Comparison of ENCODE assay signal across 1 cellular context in the genomic region with DNA sequence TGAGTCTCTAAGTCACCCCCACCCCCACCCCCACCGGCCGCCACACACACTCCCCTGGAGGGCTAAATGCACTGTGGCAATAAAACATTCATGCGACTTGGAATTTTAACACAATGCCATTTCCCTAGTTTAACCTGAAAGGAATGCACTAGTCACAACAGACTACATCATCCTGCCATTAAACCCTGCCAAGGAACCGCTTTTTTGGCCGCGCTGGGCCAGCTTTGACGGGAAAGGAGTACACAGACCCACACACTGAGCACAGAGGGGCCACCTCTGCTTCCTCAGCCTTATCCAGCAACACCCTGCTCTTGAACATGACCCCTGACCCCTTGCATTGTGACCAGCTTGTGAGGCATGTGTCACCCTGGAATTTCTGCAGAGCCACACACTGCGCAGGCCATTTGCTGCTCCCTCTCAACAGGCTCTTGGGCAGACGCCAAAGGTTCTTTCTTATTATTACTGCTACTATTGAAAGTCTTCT.
A peak's percentile ranks its signal among the peaks of the same experiment; 100 is the strongest.
TF ChIP-seq lines count a peak whose summit lies in the region.

No MANE protein-coding gene starts in this region.

TF ChIP-seq in HEK293, 187 proteins besides CTCF, POLR2A, EP300 and RAD21 (continued from another document and continues in another):
- TF ChIP-seq ZNF112 (tag by site-specific recombination; IDR thresholded peaks at IDR 0.05) (no peak), ZIC2 (tag by site-specific recombination; IDR thresholded peaks at IDR 0.05) (peak; percentile 87), BCL11A (tag by site-specific recombination; IDR thresholded peaks at IDR 0.05; ENCODE audit: low read depth) (peak; percentile 22; the same call in 1 of the 2 replicates), ZNF664 (tag by site-specific recombination; IDR thresholded peaks at IDR 0.05) (no peak), SP7 (tag by site-specific recombination; IDR thresholded peaks at IDR 0.05) (peak; percentile 79), ZNF175 (tag by site-specific recombination; IDR thresholded peaks at IDR 0.05) (no peak), ZNF19 (tag by site-specific recombination; IDR thresholded peaks at IDR 0.05; ENCODE audit: low read depth) (no peak), ZNF354C (tag by site-specific recombination; IDR thresholded peaks at IDR 0.05; ENCODE audit: borderline replicate concordance, low read depth) (no peak), ZNF280D (tag by site-specific recombination; IDR thresholded peaks at IDR 0.05) (no peak), ZNF658 (tag by site-specific recombination; IDR thresholded peaks at IDR 0.05) (no peak), INSM2 (tag by site-specific recombination; IDR thresholded peaks at IDR 0.05) (0 out of 2 replicates have a peak, but pooled peaks have one; percentile 32), TRIM28 (IDR thresholded peaks at IDR 0.05; ENCODE audit: borderline replicate concordance, low read length) (peak; percentile 80; the same call in 1 of the 2 replicates), ZNF560 (tag by site-specific recombination; IDR thresholded peaks at IDR 0.05; ENCODE audit: borderline replicate concordance) (no peak), ZNF404 (tag by site-specific recombination; IDR thresholded peaks at IDR 0.05) (no peak), ZNF660 (tag by site-specific recombination; IDR thresholded peaks at IDR 0.05) (0 out of 2 replicates have a peak, but pooled peaks have one; percentile 60), ZNF138 (tag by site-specific recombination; IDR thresholded peaks at IDR 0.05; ENCODE audit: borderline replicate concordance) (no peak), PRDM1 (tag by site-specific recombination; IDR thresholded peaks at IDR 0.05) (0 out of 2 replicates have a peak, but pooled peaks have one; percentile 16), WT1 (tag by site-specific recombination; IDR thresholded peaks at IDR 0.05) (no peak; the same call in 1 of the 2 replicates), REST (tag by site-specific recombination; IDR thresholded peaks at IDR 0.05) (no peak), ZNF202 (tag by site-specific recombination; IDR thresholded peaks at IDR 0.05; ENCODE audit: borderline replicate concordance) (no peak)
- TF ChIP-seq, protein P1, sequence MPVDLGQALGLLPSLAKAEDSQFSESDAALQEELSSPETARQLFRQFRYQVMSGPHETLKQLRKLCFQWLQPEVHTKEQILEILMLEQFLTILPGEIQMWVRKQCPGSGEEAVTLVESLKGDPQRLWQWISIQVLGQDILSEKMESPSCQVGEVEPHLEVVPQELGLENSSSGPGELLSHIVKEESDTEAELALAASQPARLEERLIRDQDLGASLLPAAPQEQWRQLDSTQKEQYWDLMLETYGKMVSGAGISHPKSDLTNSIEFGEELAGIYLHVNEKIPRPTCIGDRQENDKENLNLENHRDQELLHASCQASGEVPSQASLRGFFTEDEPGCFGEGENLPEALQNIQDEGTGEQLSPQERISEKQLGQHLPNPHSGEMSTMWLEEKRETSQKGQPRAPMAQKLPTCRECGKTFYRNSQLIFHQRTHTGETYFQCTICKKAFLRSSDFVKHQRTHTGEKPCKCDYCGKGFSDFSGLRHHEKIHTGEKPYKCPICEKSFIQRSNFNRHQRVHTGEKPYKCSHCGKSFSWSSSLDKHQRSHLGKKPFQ (tag by site-specific recombination; IDR thresholded peaks at IDR 0.05): no peak
- TF ChIP-seq, protein P2, sequence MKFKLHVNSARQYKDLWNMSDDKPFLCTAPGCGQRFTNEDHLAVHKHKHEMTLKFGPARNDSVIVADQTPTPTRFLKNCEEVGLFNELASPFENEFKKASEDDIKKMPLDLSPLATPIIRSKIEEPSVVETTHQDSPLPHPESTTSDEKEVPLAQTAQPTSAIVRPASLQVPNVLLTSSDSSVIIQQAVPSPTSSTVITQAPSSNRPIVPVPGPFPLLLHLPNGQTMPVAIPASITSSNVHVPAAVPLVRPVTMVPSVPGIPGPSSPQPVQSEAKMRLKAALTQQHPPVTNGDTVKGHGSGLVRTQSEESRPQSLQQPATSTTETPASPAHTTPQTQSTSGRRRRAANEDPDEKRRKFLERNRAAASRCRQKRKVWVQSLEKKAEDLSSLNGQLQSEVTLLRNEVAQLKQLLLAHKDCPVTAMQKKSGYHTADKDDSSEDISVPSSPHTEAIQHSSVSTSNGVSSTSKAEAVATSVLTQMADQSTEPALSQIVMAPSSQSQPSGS (tag by site-specific recombination; IDR thresholded peaks at IDR 0.05; ENCODE audit: low read depth): peak; percentile 39; the same call in 1 of the 2 replicates
- TF ChIP-seq, protein P3, sequence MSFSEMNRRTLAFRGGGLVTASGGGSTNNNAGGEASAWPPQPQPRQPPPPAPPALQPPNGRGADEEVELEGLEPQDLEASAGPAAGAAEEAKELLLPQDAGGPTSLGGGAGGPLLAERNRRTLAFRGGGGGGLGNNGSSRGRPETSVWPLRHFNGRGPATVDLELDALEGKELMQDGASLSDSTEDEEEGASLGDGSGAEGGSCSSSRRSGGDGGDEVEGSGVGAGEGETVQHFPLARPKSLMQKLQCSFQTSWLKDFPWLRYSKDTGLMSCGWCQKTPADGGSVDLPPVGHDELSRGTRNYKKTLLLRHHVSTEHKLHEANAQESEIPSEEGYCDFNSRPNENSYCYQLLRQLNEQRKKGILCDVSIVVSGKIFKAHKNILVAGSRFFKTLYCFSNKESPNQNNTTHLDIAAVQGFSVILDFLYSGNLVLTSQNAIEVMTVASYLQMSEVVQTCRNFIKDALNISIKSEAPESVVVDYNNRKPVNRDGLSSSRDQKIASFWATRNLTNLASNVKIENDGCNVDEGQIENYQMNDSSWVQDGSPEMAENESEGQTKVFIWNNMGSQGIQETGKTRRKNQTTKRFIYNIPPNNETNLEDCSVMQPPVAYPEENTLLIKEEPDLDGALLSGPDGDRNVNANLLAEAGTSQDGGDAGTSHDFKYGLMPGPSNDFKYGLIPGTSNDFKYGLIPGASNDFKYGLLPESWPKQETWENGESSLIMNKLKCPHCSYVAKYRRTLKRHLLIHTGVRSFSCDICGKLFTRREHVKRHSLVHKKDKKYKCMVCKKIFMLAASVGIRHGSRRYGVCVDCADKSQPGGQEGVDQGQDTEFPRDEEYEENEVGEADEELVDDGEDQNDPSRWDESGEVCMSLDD (tag by site-specific recombination; IDR thresholded peaks at IDR 0.05): no peak
- TF ChIP-seq, protein P4, sequence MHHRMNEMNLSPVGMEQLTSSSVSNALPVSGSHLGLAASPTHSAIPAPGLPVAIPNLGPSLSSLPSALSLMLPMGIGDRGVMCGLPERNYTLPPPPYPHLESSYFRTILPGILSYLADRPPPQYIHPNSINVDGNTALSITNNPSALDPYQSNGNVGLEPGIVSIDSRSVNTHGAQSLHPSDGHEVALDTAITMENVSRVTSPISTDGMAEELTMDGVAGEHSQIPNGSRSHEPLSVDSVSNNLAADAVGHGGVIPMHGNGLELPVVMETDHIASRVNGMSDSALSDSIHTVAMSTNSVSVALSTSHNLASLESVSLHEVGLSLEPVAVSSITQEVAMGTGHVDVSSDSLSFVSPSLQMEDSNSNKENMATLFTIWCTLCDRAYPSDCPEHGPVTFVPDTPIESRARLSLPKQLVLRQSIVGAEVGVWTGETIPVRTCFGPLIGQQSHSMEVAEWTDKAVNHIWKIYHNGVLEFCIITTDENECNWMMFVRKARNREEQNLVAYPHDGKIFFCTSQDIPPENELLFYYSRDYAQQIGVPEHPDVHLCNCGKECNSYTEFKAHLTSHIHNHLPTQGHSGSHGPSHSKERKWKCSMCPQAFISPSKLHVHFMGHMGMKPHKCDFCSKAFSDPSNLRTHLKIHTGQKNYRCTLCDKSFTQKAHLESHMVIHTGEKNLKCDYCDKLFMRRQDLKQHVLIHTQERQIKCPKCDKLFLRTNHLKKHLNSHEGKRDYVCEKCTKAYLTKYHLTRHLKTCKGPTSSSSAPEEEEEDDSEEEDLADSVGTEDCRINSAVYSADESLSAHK (tag by site-specific recombination; IDR thresholded peaks at IDR 0.05): no peak
- TF ChIP-seq, protein P5, sequence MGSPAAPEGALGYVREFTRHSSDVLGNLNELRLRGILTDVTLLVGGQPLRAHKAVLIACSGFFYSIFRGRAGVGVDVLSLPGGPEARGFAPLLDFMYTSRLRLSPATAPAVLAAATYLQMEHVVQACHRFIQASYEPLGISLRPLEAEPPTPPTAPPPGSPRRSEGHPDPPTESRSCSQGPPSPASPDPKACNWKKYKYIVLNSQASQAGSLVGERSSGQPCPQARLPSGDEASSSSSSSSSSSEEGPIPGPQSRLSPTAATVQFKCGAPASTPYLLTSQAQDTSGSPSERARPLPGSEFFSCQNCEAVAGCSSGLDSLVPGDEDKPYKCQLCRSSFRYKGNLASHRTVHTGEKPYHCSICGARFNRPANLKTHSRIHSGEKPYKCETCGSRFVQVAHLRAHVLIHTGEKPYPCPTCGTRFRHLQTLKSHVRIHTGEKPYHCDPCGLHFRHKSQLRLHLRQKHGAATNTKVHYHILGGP (tag by site-specific recombination; IDR thresholded peaks at IDR 0.05): no peak
- TF ChIP-seq, protein P6, sequence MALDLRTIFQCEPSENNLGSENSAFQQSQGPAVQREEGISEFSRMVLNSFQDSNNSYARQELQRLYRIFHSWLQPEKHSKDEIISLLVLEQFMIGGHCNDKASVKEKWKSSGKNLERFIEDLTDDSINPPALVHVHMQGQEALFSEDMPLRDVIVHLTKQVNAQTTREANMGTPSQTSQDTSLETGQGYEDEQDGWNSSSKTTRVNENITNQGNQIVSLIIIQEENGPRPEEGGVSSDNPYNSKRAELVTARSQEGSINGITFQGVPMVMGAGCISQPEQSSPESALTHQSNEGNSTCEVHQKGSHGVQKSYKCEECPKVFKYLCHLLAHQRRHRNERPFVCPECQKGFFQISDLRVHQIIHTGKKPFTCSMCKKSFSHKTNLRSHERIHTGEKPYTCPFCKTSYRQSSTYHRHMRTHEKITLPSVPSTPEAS (tag by site-specific recombination; IDR thresholded peaks at IDR 0.05): no peak
